Comparison of ENCODE assay signal across 1 cellular context in the genomic region with DNA sequence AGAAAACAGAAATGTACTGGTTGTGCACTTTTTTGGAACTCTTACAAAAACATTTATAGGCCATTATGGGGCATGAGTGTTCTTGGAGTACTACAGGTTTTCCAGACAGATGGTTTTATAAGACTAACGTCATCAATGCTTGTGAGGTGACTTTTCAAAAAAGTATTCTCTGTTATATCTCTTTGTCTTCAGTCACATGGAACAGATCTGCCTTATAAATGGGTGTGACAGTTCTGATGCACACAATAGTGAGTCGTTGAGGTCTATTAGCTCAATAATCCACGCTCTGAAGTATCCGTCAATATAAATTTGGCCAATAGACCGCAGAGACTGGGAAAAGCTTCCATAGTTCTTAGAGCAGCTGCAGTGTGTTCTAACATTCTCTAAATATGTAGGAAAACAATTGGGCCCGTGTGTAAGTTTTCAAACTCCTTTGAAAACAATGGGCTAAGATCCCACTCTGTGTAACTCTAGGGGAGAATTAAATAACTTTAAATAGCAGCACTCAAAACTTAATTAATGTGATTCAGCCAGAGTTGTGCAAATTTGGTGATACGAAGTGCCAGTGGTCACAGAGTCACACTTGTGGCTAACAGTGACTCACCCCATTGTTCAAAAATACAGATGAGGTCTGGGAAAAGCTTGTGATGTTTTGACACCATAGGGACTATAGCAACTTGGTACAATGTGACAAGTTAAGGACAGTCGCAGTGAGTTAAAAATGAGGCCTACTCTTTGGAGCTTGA.
TF ChIP-seq lines count a peak whose summit lies in the region.

No MANE protein-coding gene starts in this region.

TF ChIP-seq in SK-N-SH, 30 proteins besides CTCF, POLR2A, EP300 and RAD21:
- TF ChIP-seq FOXJ3 (CRISPR knock-in tag; IDR thresholded peaks at IDR 0.05): no peak
- TF ChIP-seq, protein P1, sequence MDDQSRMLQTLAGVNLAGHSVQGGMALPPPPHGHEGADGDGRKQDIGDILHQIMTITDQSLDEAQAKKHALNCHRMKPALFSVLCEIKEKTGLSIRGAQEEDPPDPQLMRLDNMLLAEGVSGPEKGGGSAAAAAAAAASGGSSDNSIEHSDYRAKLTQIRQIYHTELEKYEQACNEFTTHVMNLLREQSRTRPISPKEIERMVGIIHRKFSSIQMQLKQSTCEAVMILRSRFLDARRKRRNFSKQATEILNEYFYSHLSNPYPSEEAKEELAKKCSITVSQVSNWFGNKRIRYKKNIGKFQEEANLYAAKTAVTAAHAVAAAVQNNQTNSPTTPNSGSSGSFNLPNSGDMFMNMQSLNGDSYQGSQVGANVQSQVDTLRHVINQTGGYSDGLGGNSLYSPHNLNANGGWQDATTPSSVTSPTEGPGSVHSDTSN (IDR thresholded peaks at IDR 0.05): 0 out of 2 replicates have a peak, but pooled peaks have one; percentile 39
- TF ChIP-seq JUND (IDR thresholded peaks at IDR 0.05): peak; percentile 19; the same call in 1 of the 2 replicates
- peak; percentile 25; the same call in 1 of the 2 replicates for TF ChIP-seq FOSL2 (IDR thresholded peaks at IDR 0.05; ENCODE audit: borderline replicate concordance, low read depth)
- TF ChIP-seq TCF12 (IDR thresholded peaks at IDR 0.05): peak; percentile 53; the same call in 1 of the 2 replicates
